In the genomic region with DNA sequence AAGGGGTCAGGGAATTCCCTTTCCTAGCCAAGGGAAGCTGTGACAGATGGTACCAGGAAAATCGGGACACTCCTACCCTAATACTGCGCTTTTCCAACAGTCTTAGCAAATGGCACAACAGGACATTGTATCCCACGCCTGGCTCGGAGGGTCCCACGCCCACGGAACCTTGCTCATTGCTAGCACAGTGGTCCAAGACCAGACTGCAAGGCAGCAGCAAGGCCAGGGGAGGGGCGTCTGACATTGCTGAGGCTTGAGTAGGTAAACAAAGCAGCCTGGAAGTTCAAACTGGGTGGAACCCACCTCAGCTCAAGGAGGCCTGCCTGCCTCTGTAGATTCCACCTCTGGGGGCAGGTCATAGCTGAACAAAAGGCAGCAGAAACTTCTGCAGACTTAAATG, we compare ENCODE assay signal across 19 cellular contexts. TPM values are rescaled to one million over a fixed set of nuclear protein-coding genes. Genes with fewer than 3 reads are reported as not detected.
"Had no signal": no experiment of that assay in that cellular context is flagged by ENCODE, and none has a peak within 500 bp of the region (broad histone marks: within the 10 kb centered on the region; RNA-seq: fewer than 3 reads in every experiment).

No MANE protein-coding gene starts in this region.

RNA-seq across cellular contexts. Expression of a gene that starts 5.3 kb away (rescaled TPM):
- total RNA-seq: activated naive CD4-positive, alpha-beta T cell treated with anti-CD3 and anti-CD28 coated beads for 36 hours; activated naive CD4-positive, alpha-beta T cell treated with anti-CD3 and anti-CD28 coated beads, Interleukin-2, amount 50 U/mL, for 72 hours; activated naive CD8-positive, alpha-beta T cell treated with anti-CD3 and anti-CD28 coated beads for 36 hours; activated naive CD8-positive, alpha-beta T cell treated with anti-CD3 and anti-CD28 coated beads, Interleukin-2, amount 10 ng/mL, durations not matched to agents 7 days and 5 days; activated T-cell treated with anti-CD3 and anti-CD28 coated beads, Interleukin-2, amount 50 U/mL, for 4 hours; activated T-cell treated with anti-CD3 and anti-CD28 coated beads, Interleukin-2, amount 50 U/mL, for 72 hours; activated T-helper 1 cell treated with anti-CD3 and anti-CD28 coated beads, Interleukin-12 subunit alpha, Interleukin-12 subunit beta, Interleukin-2, Interleukin-4 antibody, amounts not matched to agents 30 ng/mL and 10 ng/mL and 1 ng/mL, durations not matched to agents 14 hours and 24 hours and 36 hours; activated T-helper 17 cell treated with anti-CD3 and anti-CD28 coated beads, Interleukin-2, amount 50 U/mL, for 72 hours; activated T-helper 2 cell treated with anti-CD3 and anti-CD28 coated beads, Interferon-gamma antibody, Interleukin-2, Interleukin-4, amounts not matched to agents 10 μg/mL and 5 μg/mL and 100 μg/mL, durations not matched to agents 14 hours and 24 hours and 36 hours; adrenal gland; aorta; ascending aorta; astrocyte; body of pancreas; breast epithelium; bronchial epithelial cell; cardiac muscle cell; cardiac septum; cerebellum had no signal

RNA-seq across cellular contexts. Expression of a gene that starts 27.4 kb away (rescaled TPM):
- total RNA-seq: activated naive CD4-positive, alpha-beta T cell treated with anti-CD3 and anti-CD28 coated beads for 36 hours; activated naive CD4-positive, alpha-beta T cell treated with anti-CD3 and anti-CD28 coated beads, Interleukin-2, amount 50 U/mL, for 72 hours; activated naive CD8-positive, alpha-beta T cell treated with anti-CD3 and anti-CD28 coated beads for 36 hours; activated naive CD8-positive, alpha-beta T cell treated with anti-CD3 and anti-CD28 coated beads, Interleukin-2, amount 10 ng/mL, durations not matched to agents 7 days and 5 days; activated T-cell treated with anti-CD3 and anti-CD28 coated beads, Interleukin-2, amount 50 U/mL, for 4 hours; activated T-cell treated with anti-CD3 and anti-CD28 coated beads, Interleukin-2, amount 50 U/mL, for 72 hours; activated T-helper 1 cell treated with anti-CD3 and anti-CD28 coated beads, Interleukin-12 subunit alpha, Interleukin-12 subunit beta, Interleukin-2, Interleukin-4 antibody, amounts not matched to agents 30 ng/mL and 10 ng/mL and 1 ng/mL, durations not matched to agents 14 hours and 24 hours and 36 hours; activated T-helper 17 cell treated with anti-CD3 and anti-CD28 coated beads, Interleukin-2, amount 50 U/mL, for 72 hours; activated T-helper 2 cell treated with anti-CD3 and anti-CD28 coated beads, Interferon-gamma antibody, Interleukin-2, Interleukin-4, amounts not matched to agents 10 μg/mL and 5 μg/mL and 100 μg/mL, durations not matched to agents 14 hours and 24 hours and 36 hours; adrenal gland; aorta; ascending aorta; astrocyte; body of pancreas; breast epithelium; bronchial epithelial cell; cardiac muscle cell; cardiac septum; cerebellum had no signal

RNA-seq across cellular contexts. Expression of a gene that starts 33.2 kb away (rescaled TPM):
- total RNA-seq: activated naive CD4-positive, alpha-beta T cell treated with anti-CD3 and anti-CD28 coated beads for 36 hours; activated naive CD4-positive, alpha-beta T cell treated with anti-CD3 and anti-CD28 coated beads, Interleukin-2, amount 50 U/mL, for 72 hours; activated naive CD8-positive, alpha-beta T cell treated with anti-CD3 and anti-CD28 coated beads for 36 hours; activated naive CD8-positive, alpha-beta T cell treated with anti-CD3 and anti-CD28 coated beads, Interleukin-2, amount 10 ng/mL, durations not matched to agents 7 days and 5 days; activated T-cell treated with anti-CD3 and anti-CD28 coated beads, Interleukin-2, amount 50 U/mL, for 4 hours; activated T-cell treated with anti-CD3 and anti-CD28 coated beads, Interleukin-2, amount 50 U/mL, for 72 hours; activated T-helper 1 cell treated with anti-CD3 and anti-CD28 coated beads, Interleukin-12 subunit alpha, Interleukin-12 subunit beta, Interleukin-2, Interleukin-4 antibody, amounts not matched to agents 30 ng/mL and 10 ng/mL and 1 ng/mL, durations not matched to agents 14 hours and 24 hours and 36 hours; activated T-helper 17 cell treated with anti-CD3 and anti-CD28 coated beads, Interleukin-2, amount 50 U/mL, for 72 hours; activated T-helper 2 cell treated with anti-CD3 and anti-CD28 coated beads, Interferon-gamma antibody, Interleukin-2, Interleukin-4, amounts not matched to agents 10 μg/mL and 5 μg/mL and 100 μg/mL, durations not matched to agents 14 hours and 24 hours and 36 hours; adrenal gland; aorta; ascending aorta; astrocyte; body of pancreas; breast epithelium; bronchial epithelial cell; cardiac muscle cell; cardiac septum; cerebellum had no signal

RNA-seq across cellular contexts. Expression of a gene that starts 49.3 kb away (rescaled TPM):
- total RNA-seq: activated naive CD4-positive, alpha-beta T cell treated with anti-CD3 and anti-CD28 coated beads for 36 hours; activated naive CD4-positive, alpha-beta T cell treated with anti-CD3 and anti-CD28 coated beads, Interleukin-2, amount 50 U/mL, for 72 hours; activated naive CD8-positive, alpha-beta T cell treated with anti-CD3 and anti-CD28 coated beads for 36 hours; activated naive CD8-positive, alpha-beta T cell treated with anti-CD3 and anti-CD28 coated beads, Interleukin-2, amount 10 ng/mL, durations not matched to agents 7 days and 5 days; activated T-cell treated with anti-CD3 and anti-CD28 coated beads, Interleukin-2, amount 50 U/mL, for 4 hours; activated T-cell treated with anti-CD3 and anti-CD28 coated beads, Interleukin-2, amount 50 U/mL, for 72 hours; activated T-helper 1 cell treated with anti-CD3 and anti-CD28 coated beads, Interleukin-12 subunit alpha, Interleukin-12 subunit beta, Interleukin-2, Interleukin-4 antibody, amounts not matched to agents 30 ng/mL and 10 ng/mL and 1 ng/mL, durations not matched to agents 14 hours and 24 hours and 36 hours; activated T-helper 17 cell treated with anti-CD3 and anti-CD28 coated beads, Interleukin-2, amount 50 U/mL, for 72 hours; activated T-helper 2 cell treated with anti-CD3 and anti-CD28 coated beads, Interferon-gamma antibody, Interleukin-2, Interleukin-4, amounts not matched to agents 10 μg/mL and 5 μg/mL and 100 μg/mL, durations not matched to agents 14 hours and 24 hours and 36 hours; adrenal gland; aorta; ascending aorta; astrocyte; body of pancreas; breast epithelium; bronchial epithelial cell; cardiac muscle cell; cardiac septum; cerebellum had no signal

RNA-seq across cellular contexts. Expression of a gene that starts 50.1 kb away (rescaled TPM):
- total RNA-seq: activated naive CD4-positive, alpha-beta T cell treated with anti-CD3 and anti-CD28 coated beads for 36 hours; activated naive CD4-positive, alpha-beta T cell treated with anti-CD3 and anti-CD28 coated beads, Interleukin-2, amount 50 U/mL, for 72 hours; activated naive CD8-positive, alpha-beta T cell treated with anti-CD3 and anti-CD28 coated beads for 36 hours; activated naive CD8-positive, alpha-beta T cell treated with anti-CD3 and anti-CD28 coated beads, Interleukin-2, amount 10 ng/mL, durations not matched to agents 7 days and 5 days; activated T-cell treated with anti-CD3 and anti-CD28 coated beads, Interleukin-2, amount 50 U/mL, for 4 hours; activated T-cell treated with anti-CD3 and anti-CD28 coated beads, Interleukin-2, amount 50 U/mL, for 72 hours; activated T-helper 1 cell treated with anti-CD3 and anti-CD28 coated beads, Interleukin-12 subunit alpha, Interleukin-12 subunit beta, Interleukin-2, Interleukin-4 antibody, amounts not matched to agents 30 ng/mL and 10 ng/mL and 1 ng/mL, durations not matched to agents 14 hours and 24 hours and 36 hours; activated T-helper 17 cell treated with anti-CD3 and anti-CD28 coated beads, Interleukin-2, amount 50 U/mL, for 72 hours; activated T-helper 2 cell treated with anti-CD3 and anti-CD28 coated beads, Interferon-gamma antibody, Interleukin-2, Interleukin-4, amounts not matched to agents 10 μg/mL and 5 μg/mL and 100 μg/mL, durations not matched to agents 14 hours and 24 hours and 36 hours; adrenal gland; aorta; ascending aorta; astrocyte; body of pancreas; breast epithelium; bronchial epithelial cell; cardiac muscle cell; cardiac septum; cerebellum had no signal
